Comparison of ENCODE assay signal across 10 cellular contexts in the genomic region with DNA sequence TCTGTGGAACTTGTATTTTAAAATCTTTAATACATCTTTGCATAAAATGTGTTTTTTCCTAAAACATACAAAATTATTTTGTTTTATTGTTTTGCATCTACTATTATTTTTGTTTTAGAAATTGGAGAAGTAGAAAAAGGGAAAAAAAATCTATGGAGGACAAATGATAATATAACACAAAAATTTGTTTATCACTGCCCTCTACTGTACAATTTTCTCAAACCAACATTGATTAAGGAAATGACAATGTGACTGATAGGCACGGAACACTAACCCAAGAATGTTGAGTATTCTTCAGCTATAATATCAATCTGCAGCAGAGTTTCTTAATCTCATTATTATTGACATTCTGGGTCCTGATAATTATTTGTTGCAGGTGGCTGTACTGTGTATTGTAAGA. TPM values are rescaled to one million over a fixed set of nuclear protein-coding genes. Genes with fewer than 3 reads are reported as not detected.
DNase-seq lines count a peak whose midpoint lies in the region; ATAC-seq, FAIRE-seq and TF ChIP-seq lines count a peak whose summit lies in the region.
"Had no signal": no experiment of that assay in that cellular context is flagged by ENCODE, and none has a peak within 500 bp of the region (broad histone marks: within the 10 kb centered on the region; RNA-seq: fewer than 3 reads in every experiment).

No MANE protein-coding gene starts in this region.

- POLR2A ChIA-PET in activated CD8-positive, alpha-beta T cell treated with anti-CD3 and anti-CD28 coated beads for 36 hours (lab: Charles Lee), result no interaction called here
- POLR2A ChIA-PET in activated CD8-positive, alpha-beta T cell treated with anti-CD3 and anti-CD28 coated beads, Interleukin-2, amount 10 ng/mL, durations not matched to agents 7 days and 5 days (lab: Charles Lee), result no interaction called here

- H3K4me1 ChIP-seq in transverse colon, result peaks cover 8 to 20% (median 11%) of the 10 kb centered on the region in 4 donors

- CTCF ChIA-PET in activated CD8-positive, alpha-beta T cell treated with anti-CD3 and anti-CD28 coated beads for 36 hours (lab: Charles Lee), result interaction anchor here (1.3 kb wide), 1 partner anchor 135 kb away, joined by 8 read pairs; no protein-coding TSS in a partner anchor
- CTCF ChIA-PET in activated CD8-positive, alpha-beta T cell treated with anti-CD3 and anti-CD28 coated beads, Interleukin-2, amount 10 ng/mL, durations not matched to agents 7 days and 5 days (lab: Charles Lee), result interaction anchor here (1.0 to 1.3 kb wide), 2 partner anchors 135 to 149 kb away, joined by 4 to 6 read pairs; no protein-coding TSS in a partner anchor

- TF ChIP-seq POLR2A in transverse colon (IDR thresholded peaks at IDR 0.05), result no peak

- H3K27ac ChIP-seq in transverse colon, result no peak overlapping the region

- H3K4me3 Mint-ChIP-seq in activated CD8-positive, alpha-beta T cell treated with anti-CD3 and anti-CD28 coated beads for 36 hours, result no peak overlapping the region
- no peak overlapping the region for H3K4me3 Mint-ChIP-seq in activated CD8-positive, alpha-beta T cell treated with anti-CD3 and anti-CD28 coated beads, Interleukin-2, amount 10 ng/mL, durations not matched to agents 7 days and 5 days

- H3K27ac Mint-ChIP-seq in activated CD8-positive, alpha-beta T cell treated with anti-CD3 and anti-CD28 coated beads for 36 hours, result no peak overlapping the region
- H3K27ac Mint-ChIP-seq in activated CD8-positive, alpha-beta T cell treated with anti-CD3 and anti-CD28 coated beads, Interleukin-2, amount 10 ng/mL, durations not matched to agents 7 days and 5 days, result no peak overlapping the region

- FAIRE-seq in endometrium (lab: Jason Lieb, UNC), result peak; percentile 84

- no peaks in the 10 kb centered on the region for H3K9me3 ChIP-seq in transverse colon

- intact Hi-C loops in activated CD8-positive, alpha-beta T cell treated with anti-CD3 and anti-CD28 coated beads for 36 hours (cut with micrococcal nuclease), result loop anchor here (5.0 kb wide), 2 partner anchors 134 to 149 kb away; no protein-coding TSS in a partner anchor
- intact Hi-C loops in transverse colon (cut with DNase I; ENCODE audit: low total_unique reads), result no loop called here

- 34% methylated on average over 1 of the region's 1 CpG; no CpG with 5 or more reads in 1 of the 2 donors for WGBS in transverse colon (ENCODE audit: low coverage in 1 of 2), 2 donors

- ATAC-seq in activated CD8-positive, alpha-beta T cell treated with anti-CD3 and anti-CD28 coated beads for 36 hours, result no peak
- no peak for ATAC-seq in activated CD8-positive, alpha-beta T cell treated with anti-CD3 and anti-CD28 coated beads, Interleukin-2, amount 10 ng/mL, durations not matched to agents 7 days and 5 days
- ATAC-seq in stimulated activated naive CD8-positive, alpha-beta T cell treated with anti-CD3 and anti-CD28 coated beads, Interleukin-15, Interleukin-2, amounts not matched to agents 100 U/mL and 50 U/mL, for 24 hours, result no peak

- H3K27me3 Mint-ChIP-seq in activated CD8-positive, alpha-beta T cell treated with anti-CD3 and anti-CD28 coated beads for 36 hours, result no peaks in the 10 kb centered on the region
- peaks cover 6% of the 10 kb centered on the region for H3K27me3 Mint-ChIP-seq in activated CD8-positive, alpha-beta T cell treated with anti-CD3 and anti-CD28 coated beads, Interleukin-2, amount 10 ng/mL, durations not matched to agents 7 days and 5 days (ENCODE audit: low read depth)

- H3K36me3 Mint-ChIP-seq in activated CD8-positive, alpha-beta T cell treated with anti-CD3 and anti-CD28 coated beads for 36 hours (ENCODE audit: low read depth), result no peaks in the 10 kb centered on the region
- H3K36me3 Mint-ChIP-seq in activated CD8-positive, alpha-beta T cell treated with anti-CD3 and anti-CD28 coated beads, Interleukin-2, amount 10 ng/mL, durations not matched to agents 7 days and 5 days (ENCODE audit: low read depth), result no peaks in the 10 kb centered on the region

- H3K4me3 ChIP-seq in LNCaP clone FGC (ENCODE audit: low read depth, low read length), result no peak overlapping the region
- no peak overlapping the region for H3K4me3 ChIP-seq in transverse colon
- H3K4me3 ChIP-seq: lung had no signal

- no peak for TF ChIP-seq EP300 in transverse colon (IDR thresholded peaks at IDR 0.05; ENCODE audit: low read depth)

- H3K9me3 Mint-ChIP-seq in activated CD8-positive, alpha-beta T cell treated with anti-CD3 and anti-CD28 coated beads for 36 hours, result no peaks in the 10 kb centered on the region
- H3K9me3 Mint-ChIP-seq in activated CD8-positive, alpha-beta T cell treated with anti-CD3 and anti-CD28 coated beads, Interleukin-2, amount 10 ng/mL, durations not matched to agents 7 days and 5 days (ENCODE audit: insufficient read depth), result no peaks in the 10 kb centered on the region

- in situ Hi-C loops in transverse colon (cut with MboI; ENCODE audit: low pct_ligation_motif_present in 1 of 4, low pct_unique_long_range_greater_than_20kb in 1 of 4, low sequenced_read_pairs in 3 of 4), result loop anchor here in 1 of 4 donors (10.0 kb wide), 1 partner anchor 136 kb away; no protein-coding TSS in a partner anchor

- H3K36me3 ChIP-seq in transverse colon, result no peaks in the 10 kb centered on the region

- H3K4me1 Mint-ChIP-seq in activated CD8-positive, alpha-beta T cell treated with anti-CD3 and anti-CD28 coated beads for 36 hours (ENCODE audit: low read depth), result no peaks in the 10 kb centered on the region
- H3K4me1 Mint-ChIP-seq in activated CD8-positive, alpha-beta T cell treated with anti-CD3 and anti-CD28 coated beads, Interleukin-2, amount 10 ng/mL, durations not matched to agents 7 days and 5 days (ENCODE audit: low read depth), result no peaks in the 10 kb centered on the region

- no peak for DNase-seq in activated CD8-positive, alpha-beta T cell treated with anti-CD3 and anti-CD28 coated beads for 36 hours
- DNase-seq in activated CD8-positive, alpha-beta T cell treated with anti-CD3 and anti-CD28 coated beads, Interleukin-2, amount 10 ng/mL, durations not matched to agents 7 days and 5 days, result no peak
- DNase-seq in LNCaP clone FGC (ENCODE audit: low read depth) (no peak), transverse colon (no peak), GM19238 (ENCODE audit: insufficient read length, low spot score) (no peak)
- DNase-seq in activated CD8-positive, alpha-beta memory T cell treated with anti-CD3 and anti-CD28 coated beads for 24 hours, result no peak
- DNase-seq in stimulated activated naive CD8-positive, alpha-beta T cell treated with anti-CD3 and anti-CD28 coated beads, Interleukin-15, Interleukin-2, amounts not matched to agents 100 U/mL and 50 U/mL, for 24 hours, result no peak

- no peaks in the 10 kb centered on the region for H3K27me3 ChIP-seq in transverse colon

- peak; percentile 37 for TF ChIP-seq CTCF in activated CD8-positive, alpha-beta T cell treated with anti-CD3 and anti-CD28 coated beads for 36 hours (IDR thresholded peaks at IDR 0.05)
- TF ChIP-seq CTCF in LNCaP clone FGC (IDR thresholded peaks at IDR 0.05; ENCODE audit: control insufficient read depth, extremely low read depth, insufficient read depth), result peak; percentile 52
- TF ChIP-seq CTCF in transverse colon (IDR thresholded peaks at IDR 0.05), result peak; percentile 31 to 45 (median 42)

RNA-seq across cellular contexts. Expression of gene ING3, which starts 9.5 kb away (rescaled TPM):
- total RNA-seq in activated CD8-positive, alpha-beta T cell treated with anti-CD3 and anti-CD28 coated beads for 36 hours, result 10 to 100 TPM; 21.7 to 24.1 TPM
- total RNA-seq in activated CD8-positive, alpha-beta T cell treated with anti-CD3 and anti-CD28 coated beads, Interleukin-2, amount 10 ng/mL, durations not matched to agents 7 days and 5 days, result 10 to 100 TPM; 19.0 to 20.0 TPM
- 10 to 100 TPM in 3 of 4 donors, 1 to 10 TPM in 1; 1.5 to 23.6 (median 16.2) TPM for total RNA-seq in transverse colon

RNA-seq across cellular contexts. Expression of gene CPED1, which starts 47.4 kb away (rescaled TPM):
- not detected for total RNA-seq in activated CD8-positive, alpha-beta T cell treated with anti-CD3 and anti-CD28 coated beads for 36 hours
- total RNA-seq in activated CD8-positive, alpha-beta T cell treated with anti-CD3 and anti-CD28 coated beads, Interleukin-2, amount 10 ng/mL, durations not matched to agents 7 days and 5 days, result not detected
- total RNA-seq in transverse colon, result 10 to 100 TPM in 3 of 4 donors, 1 to 10 TPM in 1; 4.4 to 20.2 (median 14.0) TPM
- total RNA-seq: T-helper 1 cell treated with Interleukin-12 subunit alpha and Interleukin-12 subunit beta and Interleukin-4 antibody, amounts not matched to agents 30 ng/mL and 1 ng/mL, for 36 hours had no signal

Comparison
In these comparisons a context has a peak if more than half of its experiments do, and no peak if none do; other contexts are left out.
1. RNA of gene CPED1, which starts 47.4 kb away (total RNA-seq): 4.4 to 20.2 TPM in transverse colon; not detected in activated CD8-positive, alpha-beta T cell treated with anti-CD3 and anti-CD28 coated beads for 36 hours and not detected in activated CD8-positive, alpha-beta T cell treated with anti-CD3 and anti-CD28 coated beads, Interleukin-2, amount 10 ng/mL, durations not matched to agents 7 days and 5 days; every median in the first group is over 4 times any median in the second.
2. Peak in every context shown above with its lines, with median percentiles within 50 percentile points of each other: CTCF ChIP-seq.